In genomic region chr2:8679567-8679826, GRCh38 we compare ENCODE assay signal across 9 cellular contexts.
DNase-seq lines count a peak whose midpoint lies in the region; ATAC-seq lines count a peak whose summit lies in the region.
"Had no signal": no experiment of that assay in that cellular context is flagged by ENCODE, and none has a peak within 500 bp of the region (broad histone marks: within the 10 kb centered on the region; RNA-seq: fewer than 3 reads in every experiment).

No MANE protein-coding gene starts in this region.

- peak overlapping the region; percentile 61 to 86 for H3K4me3 ChIP-seq in muscle layer of duodenum (ENCODE audit: low read depth in 1 of 2, low read length in 2 of 2)

- H3K27me3 Mint-ChIP-seq in stimulated activated naive CD8-positive, alpha-beta T cell treated with anti-CD3 and anti-CD28 coated beads, Interleukin-15, Interleukin-2, amounts not matched to agents 100 ng/mL and 50 ng/mL, for 24 hours = peaks cover 35% of the 10 kb centered on the region

- DNase-seq in stimulated activated naive CD8-positive, alpha-beta T cell treated with anti-CD3 and anti-CD28 coated beads, Interleukin-15, Interleukin-2, amounts not matched to agents 100 U/mL and 50 U/mL, for 24 hours = no peak
- DNase-seq in cerebellar cortex (ENCODE audit: low spot score) = peak; percentile 44
- no peak for DNase-seq in cerebellar nuclear complex (lab: John Stamatoyannopoulos, UW)
- DNase-seq in Ammon's horn (ENCODE audit: low spot score) = no peak
- no peak for DNase-seq in KG1 (lab: John Stamatoyannopoulos, UW)
- DNase-seq: NCI-H226 had no signal

- peaks cover 3% of the 10 kb centered on the region for H3K9me3 Mint-ChIP-seq in stimulated activated naive CD8-positive, alpha-beta T cell treated with anti-CD3 and anti-CD28 coated beads, Interleukin-15, Interleukin-2, amounts not matched to agents 100 ng/mL and 50 ng/mL, for 24 hours

- H3K36me3 ChIP-seq in muscle layer of duodenum (ENCODE audit: control insufficient read depth in 1 of 2, insufficient read depth in 2 of 2, low read length in 2 of 2) = no peaks in the 10 kb centered on the region

- H3K4me1 ChIP-seq in muscle layer of duodenum (ENCODE audit: control insufficient read depth in 1 of 2, insufficient read depth in 2 of 2, low read length in 2 of 2) = peaks cover 9 to 19% of the 10 kb centered on the region in 2 donors

- H3K36me3 Mint-ChIP-seq in stimulated activated naive CD8-positive, alpha-beta T cell treated with anti-CD3 and anti-CD28 coated beads, Interleukin-15, Interleukin-2, amounts not matched to agents 100 ng/mL and 50 ng/mL, for 24 hours (ENCODE audit: low read depth) = peaks cover 28% of the 10 kb centered on the region

- H3K27ac ChIP-seq in muscle layer of duodenum (ENCODE audit: low read length) = peak overlapping the region; percentile 88

- peak overlapping the region; percentile 87 for H3K27ac Mint-ChIP-seq in stimulated activated naive CD8-positive, alpha-beta T cell treated with anti-CD3 and anti-CD28 coated beads, Interleukin-15, Interleukin-2, amounts not matched to agents 100 ng/mL and 50 ng/mL, for 24 hours

- no peak for ATAC-seq in stimulated activated naive CD8-positive, alpha-beta T cell treated with anti-CD3 and anti-CD28 coated beads, Interleukin-15, Interleukin-2, amounts not matched to agents 100 U/mL and 50 U/mL, for 24 hours
- ATAC-seq in GM18498 (IDR thresholded peaks at IDR 0.05; ENCODE audit: unreplicated experiment) = no peak

- H3K4me3 Mint-ChIP-seq in stimulated activated naive CD8-positive, alpha-beta T cell treated with anti-CD3 and anti-CD28 coated beads, Interleukin-15, Interleukin-2, amounts not matched to agents 100 ng/mL and 50 ng/mL, for 24 hours = peak overlapping the region; percentile 83

- H3K27me3 ChIP-seq in muscle layer of duodenum (ENCODE audit: low read depth, low read length) = no peaks in the 10 kb centered on the region

- peaks cover 51% of the 10 kb centered on the region for H3K4me1 Mint-ChIP-seq in stimulated activated naive CD8-positive, alpha-beta T cell treated with anti-CD3 and anti-CD28 coated beads, Interleukin-15, Interleukin-2, amounts not matched to agents 100 ng/mL and 50 ng/mL, for 24 hours (ENCODE audit: low read depth)

- H3K9me3 ChIP-seq in muscle layer of duodenum (ENCODE audit: control insufficient read depth in 1 of 2, low read length in 2 of 2) = peaks cover 1 to 2% of the 10 kb centered on the region in 2 donors
